ENCODE assay signal across 1 cellular context in the genomic region with DNA sequence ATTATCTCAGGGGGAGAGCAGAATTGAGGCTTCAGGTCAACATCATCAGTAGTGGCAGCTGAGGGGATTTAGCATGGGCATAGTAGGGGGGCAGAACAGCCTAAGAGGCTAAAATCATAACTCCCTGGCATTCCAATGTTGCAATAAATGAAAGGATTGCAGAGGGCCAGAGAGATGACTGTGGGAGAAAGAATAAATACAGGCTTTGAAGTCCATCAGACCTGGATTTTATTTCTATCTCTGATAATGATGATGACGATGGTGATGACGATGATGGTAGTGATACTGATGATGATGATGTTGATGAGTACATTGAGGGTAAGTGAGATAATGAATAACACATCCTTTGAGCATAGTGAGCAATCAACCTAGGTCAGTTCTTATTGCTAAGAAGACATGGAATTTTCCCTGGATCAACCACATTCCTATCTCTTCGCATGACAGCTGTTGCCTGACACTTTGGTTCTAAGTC.
TF ChIP-seq lines count a peak whose summit lies in the region.

No MANE protein-coding gene starts in this region.

TF ChIP-seq in WTC11, 78 proteins besides CTCF, POLR2A, EP300 and RAD21 (continued from another document):
- TF ChIP-seq, protein P1, sequence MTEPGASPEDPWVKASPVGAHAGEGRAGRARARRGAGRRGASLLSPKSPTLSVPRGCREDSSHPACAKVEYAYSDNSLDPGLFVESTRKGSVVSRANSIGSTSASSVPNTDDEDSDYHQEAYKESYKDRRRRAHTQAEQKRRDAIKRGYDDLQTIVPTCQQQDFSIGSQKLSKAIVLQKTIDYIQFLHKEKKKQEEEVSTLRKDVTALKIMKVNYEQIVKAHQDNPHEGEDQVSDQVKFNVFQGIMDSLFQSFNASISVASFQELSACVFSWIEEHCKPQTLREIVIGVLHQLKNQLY (CRISPR knock-in tag; IDR thresholded peaks at IDR 0.05): no peak
- TF ChIP-seq SP1 (CRISPR knock-in tag; conservative IDR thresholded peaks at IDR 0.05) (no peak), ETV6 (CRISPR knock-in tag; IDR thresholded peaks at IDR 0.05) (no peak)
TF ChIP-seq in WTC11: peak in this region for 4.
